8 cellular contexts compared by ENCODE assay signal in the genomic region with DNA sequence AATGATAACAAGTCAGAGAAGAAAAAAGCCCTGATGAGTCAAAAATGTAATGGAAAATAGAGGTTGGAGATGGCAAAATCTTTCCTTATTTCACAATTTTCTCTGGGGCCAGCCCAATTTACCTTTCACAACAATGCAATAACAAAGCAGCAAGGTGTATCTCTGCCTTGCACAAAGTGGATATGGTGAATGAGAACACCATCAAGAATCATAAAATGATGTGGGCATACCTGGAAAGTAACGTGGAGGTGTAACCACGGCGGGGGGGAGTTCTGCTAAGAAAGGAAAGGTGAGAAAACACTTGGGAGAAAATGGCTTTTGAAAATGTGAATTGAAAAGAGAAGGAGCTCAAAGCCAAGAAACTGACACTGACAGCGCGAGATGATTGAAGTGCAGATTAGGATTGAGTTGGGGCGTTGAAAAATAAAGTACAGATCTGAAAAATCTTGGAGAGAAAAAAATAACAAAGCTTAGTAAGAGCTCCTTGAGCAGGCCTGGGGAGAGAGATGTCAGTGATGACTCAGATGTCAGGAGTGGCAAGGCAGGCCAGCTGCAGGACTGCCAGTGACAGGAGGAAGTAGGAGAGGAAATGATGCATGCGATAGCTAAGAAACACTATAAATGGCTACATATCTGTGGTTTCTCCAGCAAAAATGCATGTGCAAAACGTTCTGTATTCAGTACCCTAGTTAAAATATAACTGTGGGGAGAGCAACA. TPM values are rescaled to one million over a fixed set of nuclear protein-coding genes. Genes with fewer than 3 reads are reported as not detected.
DNase-seq lines count a peak whose midpoint lies in the region; ATAC-seq, FAIRE-seq and TF ChIP-seq lines count a peak whose summit lies in the region.

No MANE protein-coding gene starts in this region.

- H3K4me3 Mint-ChIP-seq in natural killer cell, result peak overlapping the region; percentile 77

- peak; percentile 97 for FAIRE-seq in GM18507 (lab: Jason Lieb, UNC)

- H3K4me1 Mint-ChIP-seq in natural killer cell, result peaks cover 55 to 66% of the 10 kb centered on the region in 2 donors

- H3K9me3 Mint-ChIP-seq in natural killer cell, result no peaks in the 10 kb centered on the region

- H3K27ac Mint-ChIP-seq in natural killer cell, result peak overlapping the region; percentile 82 to 84

- peak; percentile 95 for ATAC-seq in HG02798 (IDR thresholded peaks at IDR 0.05; ENCODE audit: poor library complexity, unreplicated experiment)
- ATAC-seq in natural killer cell, result peak; percentile 83 to 94 (median 84)

- H3K27me3 Mint-ChIP-seq in natural killer cell (ENCODE audit: low read depth in 2 of 2), result no peaks in the 10 kb centered on the region

- peak; percentile 83 for DNase-seq in GM18507 (ENCODE audit: extremely low spot score, insufficient read length, low read depth)
- DNase-seq in NCI-H446 treated with DMSO at 0.1 percent for 48 hours (lab: John Stamatoyannopoulos, UW), result peak; percentile 21
- DNase-seq in activated CD8-positive, alpha-beta memory T cell treated with anti-CD3 and anti-CD28 coated beads for 24 hours, result peak; percentile 66
- peak; percentile 82 to 85 for DNase-seq in erythroblast (lab: John Stamatoyannopoulos, UW)
- peak; percentile 44 for DNase-seq in natural killer cell
- DNase-seq in superior temporal gyrus (ENCODE audit: extremely low spot score), result peak; percentile 28
- no peak for DNase-seq in NCI-H2029 (lab: John Stamatoyannopoulos, UW)

- no peak for TF ChIP-seq POLR2A in erythroblast (IDR thresholded peaks at IDR 0.05; ENCODE audit: low read length)

- H3K36me3 Mint-ChIP-seq in natural killer cell, result no peaks in the 10 kb centered on the region

- intact Hi-C loops in natural killer cell (cut with micrococcal nuclease), result loop anchor here (1.0 to 10.0 kb wide), 2 partner anchors 11 to 189 kb away; no protein-coding TSS in a partner anchor

- no peak for TF ChIP-seq CTCF in natural killer cell (IDR thresholded peaks at IDR 0.05)

RNA-seq across cellular contexts. Expression of a gene that starts 26.2 kb away (rescaled TPM):
- 10 to 100 TPM; 11.5 to 12.5 (median 11.8) TPM for total RNA-seq in natural killer cell
